12 cellular contexts compared by ENCODE assay signal in the genomic region with DNA sequence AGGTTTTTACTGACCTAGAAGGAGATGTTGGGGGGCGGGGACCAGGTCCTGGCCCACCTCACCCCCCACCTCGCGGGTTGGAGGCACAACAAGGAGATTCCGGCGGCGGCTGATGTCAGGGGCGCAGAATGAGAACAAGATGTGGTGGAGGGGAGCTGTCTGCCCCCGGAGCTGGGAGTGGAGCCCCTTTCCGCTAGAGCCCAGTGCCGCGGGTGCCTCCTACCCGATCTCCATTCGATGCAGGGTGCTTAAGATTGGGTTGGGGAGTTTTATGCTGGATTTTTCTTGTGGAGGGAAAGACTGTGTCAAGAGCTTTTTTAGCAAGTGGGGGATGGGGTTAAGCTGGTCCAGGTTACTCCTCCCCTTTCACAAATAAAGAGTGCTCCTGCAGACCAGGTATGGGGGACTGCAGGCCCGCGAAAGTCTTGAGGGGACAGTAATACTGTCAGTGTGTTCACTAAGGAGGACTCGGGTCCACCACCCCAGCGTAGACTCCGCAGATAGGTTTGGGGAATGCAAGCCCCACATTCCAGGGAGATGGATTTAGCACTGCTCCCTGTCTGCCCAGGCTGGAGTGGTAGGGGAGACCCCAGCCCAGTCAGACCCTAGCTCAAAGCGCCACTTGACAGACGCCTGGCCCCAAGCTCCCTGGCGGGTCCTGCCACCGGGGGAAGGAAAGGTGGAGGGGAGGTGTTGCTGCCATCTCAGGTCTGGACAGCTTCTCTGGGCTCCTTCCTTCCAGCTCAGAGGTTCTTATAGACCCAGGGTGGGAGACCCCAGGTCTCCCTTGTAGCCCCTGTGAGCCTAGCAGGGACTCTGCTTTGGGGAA. TPM values are rescaled to one million over a fixed set of nuclear protein-coding genes. Genes with fewer than 3 reads are reported as not detected.
A peak's percentile ranks its signal among the peaks of the same experiment; 100 is the strongest.
DNase-seq lines count a peak whose midpoint lies in the region; ATAC-seq, FAIRE-seq and TF ChIP-seq lines count a peak whose summit lies in the region.
"Had no signal": no experiment of that assay in that cellular context is flagged by ENCODE, and none has a peak within 500 bp of the region (broad histone marks: within the 10 kb centered on the region; RNA-seq: fewer than 3 reads in every experiment).

No MANE protein-coding gene starts in this region.

- no peaks in the 10 kb centered on the region for H3K9me3 Mint-ChIP-seq in CD4-positive, alpha-beta memory T cell
- no peaks in the 10 kb centered on the region for H3K9me3 Mint-ChIP-seq in activated naive CD4-positive, alpha-beta T cell treated with anti-CD3 and anti-CD28 coated beads, Interleukin-2, amount 50 U/mL, for 24 hours
- H3K9me3 Mint-ChIP-seq in naive thymus-derived CD8-positive, alpha-beta T cell = no peaks in the 10 kb centered on the region

- intact Hi-C loops in CD4-positive, alpha-beta memory T cell (cut with micrococcal nuclease) = no loop called here

- no peaks in the 10 kb centered on the region for H3K36me3 ChIP-seq in CD4-positive, alpha-beta memory T cell (ENCODE audit: insufficient read depth, low read length)
- no peaks in the 10 kb centered on the region for H3K36me3 ChIP-seq in H7 (replicated peaks; ENCODE audit: control insufficient read depth, insufficient read depth, low read length)
- no peaks in the 10 kb centered on the region for H3K36me3 ChIP-seq in brain microvascular endothelial cell (replicated peaks)
- H3K36me3 ChIP-seq: heart left ventricle had no signal

- peaks cover 14 to 56% (median 28%) of the 10 kb centered on the region in 4 donors for H3K4me1 Mint-ChIP-seq in CD4-positive, alpha-beta memory T cell
- H3K4me1 Mint-ChIP-seq in activated naive CD4-positive, alpha-beta T cell treated with anti-CD3 and anti-CD28 coated beads, Interleukin-2, amount 50 U/mL, for 24 hours = peaks cover 27% of the 10 kb centered on the region
- peaks cover 14 to 56% (median 31%) of the 10 kb centered on the region in 4 donors for H3K4me1 Mint-ChIP-seq in naive thymus-derived CD8-positive, alpha-beta T cell

- peak; percentile 5 to 17 for ATAC-seq in naive thymus-derived CD8-positive, alpha-beta T cell
- no peak for ATAC-seq in HG02623 (IDR thresholded peaks at IDR 0.05; ENCODE audit: unreplicated experiment)
- ATAC-seq: HCT116, heart left ventricle had no signal

- FAIRE-seq in urothelium cell line (lab: Jason Lieb, UNC) = no peak
- FAIRE-seq: D721Med, RCC 7860 had no signal

- peaks cover 37 to 52% of the 10 kb centered on the region in 2 donors for H3K27me3 Mint-ChIP-seq in CD4-positive, alpha-beta memory T cell
- peaks cover 42% of the 10 kb centered on the region for H3K27me3 Mint-ChIP-seq in activated naive CD4-positive, alpha-beta T cell treated with anti-CD3 and anti-CD28 coated beads, Interleukin-2, amount 50 U/mL, for 24 hours
- peaks cover 22 to 84% (median 55%) of the 10 kb centered on the region in 5 donors for H3K27me3 Mint-ChIP-seq in naive thymus-derived CD8-positive, alpha-beta T cell

- no peaks in the 10 kb centered on the region for H3K9me3 ChIP-seq in CD4-positive, alpha-beta memory T cell (ENCODE audit: control insufficient read depth in 1 of 2, low read length in 2 of 2)
- H3K9me3 ChIP-seq: heart left ventricle had no signal

- H3K27ac ChIP-seq in CD4-positive, alpha-beta memory T cell (ENCODE audit: low read depth, low read length) = no peak overlapping the region
- no peak overlapping the region for H3K27ac ChIP-seq in brain microvascular endothelial cell
- H3K27ac ChIP-seq: heart left ventricle had no signal

- peak in 2 of 5 donors; percentile 18 to 19 for DNase-seq in CD4-positive, alpha-beta memory T cell
- no peak for DNase-seq in H7
- DNase-seq in naive thymus-derived CD8-positive, alpha-beta T cell = peak in 9 of 10 donors; percentile 26 to 73 (median 40)
- DNase-seq in brain microvascular endothelial cell = no peak
- DNase-seq in urothelium cell line (ENCODE audit: low spot score) = no peak
- DNase-seq: heart left ventricle, Kasumi-1 had no signal

- TF ChIP-seq CTCF in brain microvascular endothelial cell (IDR thresholded peaks at IDR 0.05; ENCODE audit: low read depth, low read length, missing control alignments) = no peak

- H3K4me3 ChIP-seq in CD4-positive, alpha-beta memory T cell (ENCODE audit: low read length in 2 of 2) = no peak overlapping the region
- H3K4me3 ChIP-seq in H7 (ENCODE audit: insufficient read depth, low read depth, low read length) = peak overlapping the region; percentile 21
- no peak overlapping the region for H3K4me3 ChIP-seq in brain microvascular endothelial cell (ENCODE audit: low read depth, low read length)

- peaks cover 33% of the 10 kb centered on the region for H3K27me3 ChIP-seq in CD4-positive, alpha-beta memory T cell (ENCODE audit: insufficient read depth, low read length)
- H3K27me3 ChIP-seq in H7 (ENCODE audit: control insufficient read depth, insufficient read depth, low read length) = peaks cover 78% of the 10 kb centered on the region
- peaks cover 66% of the 10 kb centered on the region for H3K27me3 ChIP-seq in brain microvascular endothelial cell (replicated peaks)

- peak overlapping the region; percentile 18 to 85 (median 62) for H3K4me3 Mint-ChIP-seq in CD4-positive, alpha-beta memory T cell
- H3K4me3 Mint-ChIP-seq in activated naive CD4-positive, alpha-beta T cell treated with anti-CD3 and anti-CD28 coated beads, Interleukin-2, amount 50 U/mL, for 24 hours = peak overlapping the region; percentile 69
- peak overlapping the region; percentile 52 to 83 (median 68) for H3K4me3 Mint-ChIP-seq in naive thymus-derived CD8-positive, alpha-beta T cell

- peak overlapping the region in 4 of 7 donors; percentile 52 to 70 (median 66) for H3K27ac Mint-ChIP-seq in CD4-positive, alpha-beta memory T cell
- no peak overlapping the region for H3K27ac Mint-ChIP-seq in activated naive CD4-positive, alpha-beta T cell treated with anti-CD3 and anti-CD28 coated beads, Interleukin-2, amount 50 U/mL, for 24 hours
- H3K27ac Mint-ChIP-seq in naive thymus-derived CD8-positive, alpha-beta T cell = peak overlapping the region in 4 of 10 donors; percentile 15 to 90 (median 52)

- CTCF ChIA-PET in CD4-positive, alpha-beta memory T cell (lab: Charles Lee; ENCODE audit: partially characterized antibody) = interaction anchor here (0.6 to 1.2 kb wide), 2 partner anchors 16 to 523 kb away, joined by 3 read pairs; partner anchors contain the start of gene SPATA20

- POLR2A ChIA-PET in CD4-positive, alpha-beta memory T cell (lab: Charles Lee; ENCODE audit: partially characterized antibody) = interaction anchor here (1.3 kb wide), 1 partner anchor 165 kb away, joined by 4 read pairs; the partner anchor contains the start of gene LRRC59
- POLR2A ChIA-PET in naive thymus-derived CD8-positive, alpha-beta T cell (lab: Charles Lee) = interaction anchor here (0.7 to 0.9 kb wide), 3 partner anchors 10 to 13 kb away, joined by 3 read pairs; no protein-coding TSS in a partner anchor

- H3K4me1 ChIP-seq in CD4-positive, alpha-beta memory T cell (ENCODE audit: insufficient read depth, low read length) = peaks cover 44% of the 10 kb centered on the region

- in situ Hi-C loops in brain microvascular endothelial cell (cut with HindIII; ENCODE audit: low pct_ligation_motif_present, low sequenced_read_pairs) = loop anchor here (25.0 kb wide), 1 partner anchor 125 kb away; no protein-coding TSS in a partner anchor

- H3K36me3 Mint-ChIP-seq in CD4-positive, alpha-beta memory T cell = no peaks in the 10 kb centered on the region
- no peaks in the 10 kb centered on the region for H3K36me3 Mint-ChIP-seq in activated naive CD4-positive, alpha-beta T cell treated with anti-CD3 and anti-CD28 coated beads, Interleukin-2, amount 50 U/mL, for 24 hours
- no peaks in the 10 kb centered on the region for H3K36me3 Mint-ChIP-seq in naive thymus-derived CD8-positive, alpha-beta T cell

RNA-seq across cellular contexts. Expression of gene CACNA1G, which starts 2.0 kb away (rescaled TPM):
- total RNA-seq in CD4-positive, alpha-beta memory T cell = not detected
- polyA plus RNA-seq in CD4-positive, alpha-beta memory T cell = not detected
- 1.5 and 1.9 TPM in 2 replicates for total RNA-seq in H7 (2014; rRNA removed; shearing (Covaris generic))
- total RNA-seq in naive thymus-derived CD8-positive, alpha-beta T cell = under 1 TPM in 1 of 2 experiments, not detected in 1; 0.05 TPM
- polyA plus RNA-seq in naive thymus-derived CD8-positive, alpha-beta T cell = not detected

RNA-seq across cellular contexts. Expression of gene SPATA20, which starts 15.5 kb away (rescaled TPM):
- 10 to 100 TPM; 13.3 to 14.1 TPM for total RNA-seq in CD4-positive, alpha-beta memory T cell
- polyA plus RNA-seq in CD4-positive, alpha-beta memory T cell = 1 to 10 TPM; 5.4 to 7.3 TPM
- total RNA-seq in H7 (2014; rRNA removed; shearing (Covaris generic)) = 31.0 and 42.6 TPM in 2 replicates
- total RNA-seq in naive thymus-derived CD8-positive, alpha-beta T cell = 10 to 100 TPM; 33.2 to 39.8 TPM
- polyA plus RNA-seq in naive thymus-derived CD8-positive, alpha-beta T cell = 1 to 10 TPM; 6.9 to 8.9 (median 7.5) TPM

RNA-seq across cellular contexts. Expression of gene EPN3, which starts 29.9 kb away (rescaled TPM):
- total RNA-seq in CD4-positive, alpha-beta memory T cell = not detected
- not detected for polyA plus RNA-seq in CD4-positive, alpha-beta memory T cell
- 0.07 and 0.87 TPM in 2 replicates for total RNA-seq in H7 (2014; rRNA removed; shearing (Covaris generic))
- not detected for total RNA-seq in naive thymus-derived CD8-positive, alpha-beta T cell
- not detected for polyA plus RNA-seq in naive thymus-derived CD8-positive, alpha-beta T cell

RNA-seq across cellular contexts. Expression of gene MYCBPAP, which starts 54.2 kb away (rescaled TPM):
- 1 to 10 TPM; 5.3 to 6.8 TPM for total RNA-seq in CD4-positive, alpha-beta memory T cell
- polyA plus RNA-seq in CD4-positive, alpha-beta memory T cell = under 1 TPM in 1 of 2 donors, not detected in 1; 0.24 TPM
- total RNA-seq in H7 (2014; rRNA removed; shearing (Covaris generic)) = 0.62 and 3.2 TPM in 2 replicates
- 1 to 10 TPM; 1.3 to 2.6 TPM for total RNA-seq in naive thymus-derived CD8-positive, alpha-beta T cell
- 1 to 10 TPM in 1 of 3 donors, under 1 TPM in 1, not detected in 1; 0.80 to 1.3 TPM for polyA plus RNA-seq in naive thymus-derived CD8-positive, alpha-beta T cell

Comparison
In these comparisons a context has a peak if more than half of its experiments do, and no peak if none do; other contexts are left out.
1. DNase-seq: peak in naive thymus-derived CD8-positive, alpha-beta T cell (9 of 10); none in H7 (single experiment), brain microvascular endothelial cell (single experiment) and urothelium cell line (single experiment).
2. Peak in every context shown above with its lines, with median percentiles within 50 percentile points of each other: H3K4me3 Mint-ChIP-seq.